21 cellular contexts compared by ENCODE assay signal in the genomic region with DNA sequence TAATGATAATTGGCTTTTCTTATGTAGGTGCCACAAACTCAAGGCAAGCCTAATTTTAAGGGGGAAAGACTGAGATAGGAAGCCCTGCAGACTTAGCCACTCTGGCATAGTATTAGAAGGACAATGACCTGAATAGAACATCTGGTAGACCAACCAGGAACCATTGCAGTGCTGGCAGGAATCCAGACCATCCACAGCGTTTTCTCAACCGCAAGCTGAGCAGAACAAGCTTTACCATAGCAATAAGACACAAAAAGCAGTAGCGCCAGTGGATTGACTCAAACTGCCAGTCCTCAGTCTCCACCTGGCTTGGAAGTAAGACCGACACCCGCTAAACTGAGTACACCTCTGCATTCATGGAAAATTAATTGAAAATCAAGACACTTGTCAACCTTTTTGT.
DNase-seq lines count a peak whose midpoint lies in the region; ATAC-seq, FAIRE-seq and TF ChIP-seq lines count a peak whose summit lies in the region.
"Had no signal": no experiment of that assay in that cellular context is flagged by ENCODE, and none has a peak within 500 bp of the region (broad histone marks: within the 10 kb centered on the region; RNA-seq: fewer than 3 reads in every experiment).

No MANE protein-coding gene starts in this region.

- no peak for TF ChIP-seq CTCF in MM.1S (IDR thresholded peaks at IDR 0.05; ENCODE audit: low read length)

- in situ Hi-C loops in KBM-7 (cut with MboI; ENCODE audit: low pct_unique_long_range_greater_than_20kb, low sequenced_read_pairs): no loop called here

- H4K20me1 ChIP-seq in MM.1S (ENCODE audit: insufficient read depth, low read length): no peaks in the 10 kb centered on the region

- H2BK120ac ChIP-seq in mesenchymal stem cell (ENCODE audit: low read depth, low read length): no peak overlapping the region

- no peak overlapping the region for H3K14ac ChIP-seq in mesenchymal stem cell (ENCODE audit: low read length in 2 of 2)

- TF ChIP-seq POLR2A in GM12892 (IDR thresholded peaks at IDR 0.05; ENCODE audit: low read depth, low read length): no peak

- peak overlapping the region; percentile 8 for H2AK5ac ChIP-seq in mesenchymal stem cell (ENCODE audit: low read length, severe bottlenecking)

- H3K27ac ChIP-seq in mesenchymal stem cell (ENCODE audit: low read length, poor library complexity, severe bottlenecking) (peak overlapping the region; percentile 97), MM.1S (ENCODE audit: low read length) (no peak overlapping the region)
- H3K27ac ChIP-seq: neutrophil, PC-9, right lobe of liver, upper lobe of left lung had no signal

- no peak overlapping the region for H2BK12ac ChIP-seq in mesenchymal stem cell (ENCODE audit: low read length in 2 of 2)

- no peak overlapping the region for H2AFZ ChIP-seq in mesenchymal stem cell (ENCODE audit: low read depth, low read length)
- no peak overlapping the region for H2AFZ ChIP-seq in MM.1S (ENCODE audit: low read length)
- H2AFZ ChIP-seq: PC-9 had no signal

- H3K18ac ChIP-seq in mesenchymal stem cell (ENCODE audit: low read depth in 1 of 2, low read length in 2 of 2): no peak overlapping the region

- H3K4me2 ChIP-seq in mesenchymal stem cell (ENCODE audit: low read length, poor library complexity, severe bottlenecking) (no peak overlapping the region), MM.1S (ENCODE audit: low read depth, low read length) (no peak overlapping the region)
- H3K4me2 ChIP-seq: PC-9 had no signal

- H4K91ac ChIP-seq in mesenchymal stem cell (ENCODE audit: low read length): no peak overlapping the region

- H3K9ac ChIP-seq in mesenchymal stem cell (ENCODE audit: low read length) (no peak overlapping the region), MM.1S (ENCODE audit: low read length) (no peak overlapping the region)

- no peaks in the 10 kb centered on the region for H3K27me3 ChIP-seq in mesenchymal stem cell (ENCODE audit: control insufficient read depth in 1 of 2, insufficient read depth in 1 of 2, low read length in 2 of 2)
- no peaks in the 10 kb centered on the region for H3K27me3 ChIP-seq in MM.1S (replicated peaks; ENCODE audit: insufficient read depth, low read length)
- H3K27me3 ChIP-seq: neutrophil, right lobe of liver, upper lobe of left lung had no signal

- no peak overlapping the region for H4K8ac ChIP-seq in mesenchymal stem cell (ENCODE audit: low read length)

- H3K36me3 ChIP-seq in mesenchymal stem cell (ENCODE audit: control insufficient read depth in 1 of 2, insufficient read depth in 2 of 2, low read depth in 1 of 2, low read length in 2 of 2): no peaks in the 10 kb centered on the region
- no peaks in the 10 kb centered on the region for H3K36me3 ChIP-seq in MM.1S (replicated peaks; ENCODE audit: insufficient read depth, low read length)
- H3K36me3 ChIP-seq: neutrophil, right lobe of liver, upper lobe of left lung had no signal

- H2BK5ac ChIP-seq in mesenchymal stem cell (ENCODE audit: low read depth, low read length, poor library complexity, severe bottlenecking): peak overlapping the region; percentile 35

- FAIRE-seq in GM12892 (lab: Jason Lieb, UNC): no peak
- FAIRE-seq: endometrium, K562 had no signal

- no peak overlapping the region for H2BK15ac ChIP-seq in mesenchymal stem cell (ENCODE audit: low read depth, poor library complexity, severe bottlenecking)

- no peaks in the 10 kb centered on the region for H3K79me1 ChIP-seq in mesenchymal stem cell (replicated peaks; ENCODE audit: low read length, poor library complexity, severe bottlenecking)

- H3K9me3 ChIP-seq in mesenchymal stem cell (ENCODE audit: control insufficient read depth, low read length): no peaks in the 10 kb centered on the region
- H3K9me3 ChIP-seq in MM.1S (replicated peaks; ENCODE audit: insufficient read depth, low read length): no peaks in the 10 kb centered on the region
- H3K9me3 ChIP-seq: neutrophil, right lobe of liver, upper lobe of left lung had no signal

- ATAC-seq in HG02840 (IDR thresholded peaks at IDR 0.05; ENCODE audit: low FRiP score, unreplicated experiment): no peak
- ATAC-seq: CD8-positive, alpha-beta T cell; K562; T-cell had no signal

- H3K79me2 ChIP-seq in MM.1S (ENCODE audit: low read length): no peaks in the 10 kb centered on the region

- H3K23ac ChIP-seq in mesenchymal stem cell (ENCODE audit: low read length in 2 of 2): no peak overlapping the region

- H3F3A ChIP-seq in MM.1S (ENCODE audit: insufficient read depth, low read length): no peaks in the 10 kb centered on the region

- 87% methylated on average over 5 of the region's 5 CpGs for WGBS in mesenchymal stem cell

- no peaks in the 10 kb centered on the region for H3K9me2 ChIP-seq in MM.1S (replicated peaks; ENCODE audit: insufficient read depth, low read length)

- H3K4me1 ChIP-seq in mesenchymal stem cell (ENCODE audit: control insufficient read depth, insufficient read depth, low read depth, low read length) (peaks cover 5% of the 10 kb centered on the region), MM.1S (ENCODE audit: low read length) (no peaks in the 10 kb centered on the region)
- H3K4me1 ChIP-seq: right lobe of liver, upper lobe of left lung had no signal

- DNase-seq in NCI-H1105 treated with DMSO at 0.1 percent for 48 hours (lab: John Stamatoyannopoulos, UW) (peak; percentile 19), NCI-H1105 (lab: John Stamatoyannopoulos, UW) (no peak), KBM-7 (peak; percentile 39), RPMI8226 (peak; percentile 48), mesenchymal stem cell (no peak), MM.1S (no peak), GM12892 (ENCODE audit: insufficient read length) (no peak)
- DNase-seq: activated CD4-positive, alpha-beta T cell treated with anti-CD3 and anti-CD28 coated beads for 1 hour; activated naive CD8-positive, alpha-beta T cell treated with anti-CD3 and anti-CD28 coated beads for 36 hours; CD8-positive, alpha-beta T cell; foreskin melanocyte; GOT3; PC-9; right lobe of liver; stimulated activated CD4-positive, alpha-beta T cell treated with anti-CD3 and anti-CD28 coated beads, Interleukin-2, amount 100 ng/mL, for 48 hours had no signal

- H3K4ac ChIP-seq in mesenchymal stem cell (ENCODE audit: low read depth in 1 of 2, low read length in 2 of 2): no peak overlapping the region

- H3K4me3 ChIP-seq in mesenchymal stem cell (ENCODE audit: insufficient read depth in 1 of 2, low read depth in 1 of 2, low read length in 2 of 2): no peak overlapping the region
- no peak overlapping the region for H3K4me3 ChIP-seq in MM.1S (ENCODE audit: low read length)
- H3K4me3 ChIP-seq: K562, PC-9, right lobe of liver, upper lobe of left lung had no signal

Comparison
In these comparisons a context has a peak if more than half of its experiments do, and no peak if none do; other contexts are left out.
1. DNase-seq: peak in NCI-H1105 treated with DMSO at 0.1 percent for 48 hours (single experiment), KBM-7 (single experiment) and RPMI8226 (single experiment); none in NCI-H1105 (single experiment), mesenchymal stem cell (single experiment), MM.1S (single experiment) and GM12892 (single experiment).